ENCODE assay signal across 1 cellular context in the genomic region with DNA sequence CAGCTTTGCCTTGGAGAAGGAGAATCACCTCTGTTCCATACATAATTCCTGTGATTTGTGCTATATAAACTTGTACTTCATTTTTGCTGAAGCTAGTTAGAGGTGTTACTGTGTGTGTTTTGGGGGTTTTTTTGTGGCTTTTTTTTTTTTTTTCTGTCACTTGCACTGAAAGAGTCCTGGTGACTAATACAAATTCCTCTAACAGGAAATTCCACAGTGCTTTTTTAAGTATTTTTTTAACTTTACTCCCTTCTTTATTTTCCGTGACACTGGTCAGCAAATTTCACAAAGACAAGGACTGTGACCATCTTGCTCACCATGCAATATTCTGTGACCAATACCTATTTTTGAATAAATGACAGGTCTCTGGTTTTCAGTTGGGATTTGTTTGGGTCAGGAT.
TF ChIP-seq lines count a peak whose summit lies in the region.

No MANE protein-coding gene starts in this region.

TF ChIP-seq in IMR-90, 13 proteins besides CTCF, POLR2A, EP300 and RAD21 (continued from another document):
- TF ChIP-seq FOS (IDR thresholded peaks at IDR 0.05; ENCODE audit: low read depth, low read length) = no peak
